32 cellular contexts compared by ENCODE assay signal in genomic region chr9:113436753-113437515, GRCh38. TPM values are rescaled to one million over a fixed set of nuclear protein-coding genes. Genes with fewer than 3 reads are reported as not detected.
DNase-seq lines count a peak whose midpoint lies in the region; ATAC-seq, FAIRE-seq and TF ChIP-seq lines count a peak whose summit lies in the region.
"Had no signal": no experiment of that assay in that cellular context is flagged by ENCODE, and none has a peak within 500 bp of the region (broad histone marks: within the 10 kb centered on the region; RNA-seq: fewer than 3 reads in every experiment).

No MANE protein-coding gene starts in this region.

- H3K27me3 ChIP-seq in bronchial epithelial cell (ENCODE audit: control insufficient read depth, insufficient read depth, low read length) = no peaks in the 10 kb centered on the region
- H3K27me3 ChIP-seq: heart right ventricle, MG63, ovary, stomach, thyroid gland had no signal

- TF ChIP-seq CTCF in AG10803 (conservative IDR thresholded peaks at IDR 0.05; ENCODE audit: low read length) = no peak
- TF ChIP-seq CTCF in HFFc6 (IDR thresholded peaks at IDR 0.05) = peak; percentile 16; the same call in 1 of the 2 replicates
- no peak for TF ChIP-seq CTCF in bronchial epithelial cell (IDR thresholded peaks at IDR 0.05; ENCODE audit: insufficient read depth, low read length, severe bottlenecking)

- peaks cover 27% of the 10 kb centered on the region for H3K27me3 Mint-ChIP-seq in HFFc6 (ENCODE audit: insufficient read depth)

- H3K36me3 ChIP-seq in bronchial epithelial cell (ENCODE audit: control insufficient read depth, insufficient read depth, low read length) = no peaks in the 10 kb centered on the region
- H3K36me3 ChIP-seq: heart right ventricle, MG63, ovary, stomach, thyroid gland, WERI-Rb-1 had no signal

- H3K27ac Mint-ChIP-seq in HFFc6 = no peak overlapping the region; the same call in 1 of the 2 replicates
- H3K27ac Mint-ChIP-seq: activated CD4-positive, alpha-beta T cell treated with anti-CD3 and anti-CD28 coated beads, Interleukin-2, amount 10 ng/mL, durations not matched to agents 24 days and 14 days; activated CD8-positive, alpha-beta memory T cell treated with anti-CD3 and anti-CD28 coated beads, Interleukin-2, amount 10 ng/mL, durations not matched to agents 7 days and 5 days; activated naive CD4-positive, alpha-beta T cell treated with anti-CD3 and anti-CD28 coated beads for 36 hours; nephron progenitor cell had no signal

- H3K4me3 ChIP-seq in AG10803 (ENCODE audit: low read length) = no peak overlapping the region
- H3K4me3 ChIP-seq in bronchial epithelial cell (ENCODE audit: low read depth, low read length) = no peak overlapping the region
- H3K4me3 ChIP-seq: heart right ventricle, MG63, ovary, stomach, thyroid gland had no signal

- ATAC-seq in GM18868 (IDR thresholded peaks at IDR 0.05; ENCODE audit: unreplicated experiment) = no peak
- ATAC-seq in GM21423 (IDR thresholded peaks at IDR 0.05; ENCODE audit: unreplicated experiment) = no peak
- ATAC-seq in GM21515 (IDR thresholded peaks at IDR 0.05; ENCODE audit: unreplicated experiment) = no peak
- ATAC-seq: activated CD8-positive, alpha-beta memory T cell treated with anti-CD3 and anti-CD28 coated beads, Interleukin-2, amount 10 ng/mL, durations not matched to agents 7 days and 5 days; heart right ventricle; left colon had no signal

- no peak for TF ChIP-seq POLR2A in GM12891 (IDR thresholded peaks at IDR 0.05; ENCODE audit: low read depth, low read length)

- no peak overlapping the region for H3K4me3 Mint-ChIP-seq in HFFc6
- H3K4me3 Mint-ChIP-seq: activated CD4-positive, alpha-beta T cell treated with anti-CD3 and anti-CD28 coated beads, Interleukin-2, amount 10 ng/mL, durations not matched to agents 24 days and 14 days; activated CD8-positive, alpha-beta memory T cell treated with anti-CD3 and anti-CD28 coated beads, Interleukin-2, amount 10 ng/mL, durations not matched to agents 7 days and 5 days; activated naive CD4-positive, alpha-beta T cell treated with anti-CD3 and anti-CD28 coated beads for 36 hours; nephron progenitor cell had no signal

- no peaks in the 10 kb centered on the region for H3K9me3 Mint-ChIP-seq in HFFc6
- H3K9me3 Mint-ChIP-seq: activated CD4-positive, alpha-beta T cell treated with anti-CD3 and anti-CD28 coated beads, Interleukin-2, amount 10 ng/mL, durations not matched to agents 24 days and 14 days; activated naive CD4-positive, alpha-beta T cell treated with anti-CD3 and anti-CD28 coated beads for 36 hours had no signal

- peaks cover 12% of the 10 kb centered on the region for H3K4me1 Mint-ChIP-seq in HFFc6 (ENCODE audit: low read depth)
- H3K4me1 Mint-ChIP-seq: activated CD8-positive, alpha-beta memory T cell treated with anti-CD3 and anti-CD28 coated beads, Interleukin-2, amount 10 ng/mL, durations not matched to agents 7 days and 5 days; nephron progenitor cell had no signal

- FAIRE-seq in bronchial epithelial cell (lab: Jason Lieb, UNC) (no peak), GM12891 (lab: Jason Lieb, UNC) (no peak)
- FAIRE-seq: D721Med had no signal

- DNase-seq in AG10803 (ENCODE audit: low read depth) = peak; percentile 48
- DNase-seq in HFFc6 = peak; percentile 22
- peak; percentile 28 for DNase-seq in bronchial epithelial cell (ENCODE audit: low read depth)
- peak in 22 of 42 donors; percentile 14 to 73 (median 30) for DNase-seq in head of caudate nucleus
- no peak for DNase-seq in GM12891 (ENCODE audit: insufficient read length, low spot score)
- DNase-seq: ACHN; activated CD4-positive, alpha-beta T cell treated with anti-CD3 and anti-CD28 coated beads, Interleukin-2, amount 10 ng/mL, durations not matched to agents 24 days and 14 days; activated CD8-positive, alpha-beta memory T cell treated with anti-CD3 and anti-CD28 coated beads, Interleukin-2, amount 10 ng/mL, durations not matched to agents 7 days and 5 days; activated naive CD4-positive, alpha-beta T cell treated with anti-CD3 and anti-CD28 coated beads for 36 hours; amniotic stem cell; C1 segment of cervical spinal cord; H7; heart right ventricle; KBM-7; left colon; MG63; NCI-H1105 treated with DMSO at 0.1 percent for 48 hours; NCI-H1930; NCI-H526; nephron progenitor cell; NK-92 treated with Interleukin-12 subunit alpha and Interleukin-12 subunit beta, amount 100 ng/mL, for 24 hours; ovary; retina; Right ventricle myocardium superior; stimulated activated CD4-positive, alpha-beta T cell treated with anti-CD3 and anti-CD28 coated beads, Interleukin-2, amount 100 ng/mL, for 24 hours; stomach; thyroid gland; WERI-Rb-1 had no signal

- intact Hi-C loops in head of caudate nucleus (cut with DNase I) = no loop called here

- H3K36me3 Mint-ChIP-seq in HFFc6 (ENCODE audit: low read depth) = no peaks in the 10 kb centered on the region
- H3K36me3 Mint-ChIP-seq: activated CD8-positive, alpha-beta memory T cell treated with anti-CD3 and anti-CD28 coated beads, Interleukin-2, amount 10 ng/mL, durations not matched to agents 7 days and 5 days had no signal

TF ChIP-seq in GM12891, 5 proteins besides CTCF, POLR2A, EP300 and RAD21:
- no peak for TF ChIP-seq SPI1 (IDR thresholded peaks at IDR 0.05; ENCODE audit: low read depth, low read length)
- TF ChIP-seq POU2F2 (IDR thresholded peaks at IDR 0.05; ENCODE audit: low read depth, low read length) = no peak
- no peak for TF ChIP-seq TAF1 (IDR thresholded peaks at IDR 0.05; ENCODE audit: low read depth, low read length)
- no peak for TF ChIP-seq PAX5 (IDR thresholded peaks at IDR 0.05; ENCODE audit: insufficient read depth, low read length, severe bottlenecking)
- no peak for TF ChIP-seq POLR2AphosphoS5 (IDR thresholded peaks at IDR 0.05; ENCODE audit: low read depth, low read length)

RNA-seq across cellular contexts. Expression of gene C9orf43, which starts 26.4 kb away (rescaled TPM):
- total RNA-seq in HFFc6 (2021; fragmentation: NEBNext Ultra II Directional; extraction: Animal tissue kit (Norgen Biotek cat#: 25700)) = under 1 TPM; 0.27 to 0.73 (median 0.38) TPM
- 0.13 and 0.53 TPM in 2 replicates for total RNA-seq in bronchial epithelial cell
- 0.58 TPM for polyA plus RNA-seq in GM12891 (2012; ENCODE audit: low read depth, missing spikeins)

RNA-seq across cellular contexts. Expression of gene POLE3, which starts 26.5 kb away (rescaled TPM):
- 10 to 100 TPM; 33.7 to 43.9 (median 37.9) TPM for total RNA-seq in HFFc6 (2021; fragmentation: NEBNext Ultra II Directional; extraction: Animal tissue kit (Norgen Biotek cat#: 25700))
- 41.0 and 46.6 TPM in 2 replicates for total RNA-seq in bronchial epithelial cell
- 48.7 TPM for polyA plus RNA-seq in GM12891 (2012; ENCODE audit: low read depth, missing spikeins)

RNA-seq across cellular contexts. Expression of gene RGS3, which starts 26.6 kb away (rescaled TPM):
- 10 to 100 TPM; 49.7 to 57.0 (median 52.5) TPM for total RNA-seq in HFFc6 (2021; fragmentation: NEBNext Ultra II Directional; extraction: Animal tissue kit (Norgen Biotek cat#: 25700))
- 22.1 and 36.2 TPM in 2 replicates for total RNA-seq in bronchial epithelial cell
- polyA plus RNA-seq in GM12891 (2012; ENCODE audit: low read depth, missing spikeins) = 37.2 TPM

RNA-seq across cellular contexts. Expression of gene ALAD, which starts 35.9 kb away (rescaled TPM):
- 10 to 100 TPM; 27.8 to 31.0 (median 30.3) TPM for total RNA-seq in HFFc6 (2021; fragmentation: NEBNext Ultra II Directional; extraction: Animal tissue kit (Norgen Biotek cat#: 25700))
- 3.2 and 3.7 TPM in 2 replicates for total RNA-seq in bronchial epithelial cell
- polyA plus RNA-seq in GM12891 (2012; ENCODE audit: low read depth, missing spikeins) = 15.0 TPM
